ENCODE assay signal across 8 cellular contexts in the genomic region with DNA sequence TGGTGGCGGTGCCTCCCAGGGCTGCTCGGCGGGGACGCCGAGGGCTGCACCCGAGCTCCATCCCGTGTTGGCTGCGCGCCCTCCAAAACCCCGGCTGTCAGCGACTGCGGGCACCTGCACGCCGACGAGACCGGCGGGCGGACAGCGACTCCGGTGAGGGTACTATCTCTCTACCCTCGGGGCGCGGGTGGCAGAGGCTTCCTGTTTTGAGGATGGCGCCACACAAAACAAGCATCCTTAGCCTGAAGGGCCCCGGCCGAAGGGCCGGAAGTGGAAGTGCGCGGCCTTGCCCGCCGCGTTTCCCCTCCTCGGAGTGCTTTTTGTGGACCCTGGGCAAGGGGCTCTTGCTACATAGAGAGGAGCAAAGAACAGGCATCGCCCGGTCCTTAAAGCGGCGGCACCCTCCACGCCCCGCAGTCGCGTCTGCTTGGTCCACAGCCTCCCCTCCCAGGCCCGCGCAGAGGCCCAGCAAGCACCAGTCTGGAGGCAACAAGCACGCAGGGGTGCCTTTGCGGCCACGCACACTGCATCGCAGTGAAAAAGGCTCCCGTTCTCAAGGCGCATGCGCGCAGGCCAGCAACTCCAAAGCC. TPM values are rescaled to one million over a fixed set of nuclear protein-coding genes. Genes with fewer than 3 reads are reported as not detected.
DNase-seq lines count a peak whose midpoint lies in the region; ATAC-seq and TF ChIP-seq lines count a peak whose summit lies in the region.

No MANE protein-coding gene starts in this region.

- H3K27me3 Mint-ChIP-seq in progenitor cell of endocrine pancreas: no peaks in the 10 kb centered on the region

- H3K27me3 ChIP-seq in left ventricle myocardium inferior (ENCODE audit: low read depth): no peaks in the 10 kb centered on the region

- peaks cover 16% of the 10 kb centered on the region for H3K9me3 ChIP-seq in left ventricle myocardium inferior (replicated peaks)

- DNase-seq in DMS 273 (lab: John Stamatoyannopoulos, UW; ENCODE audit: unreplicated experiment) (peak; percentile 92), NOMO-1 treated with dmso at 0.1 percent for 144 hours (lab: John Stamatoyannopoulos, UW; ENCODE audit: unreplicated experiment) (peak; percentile 70), left ventricle myocardium inferior (peak; percentile 74), progenitor cell of endocrine pancreas (ENCODE audit: low spot score, unreplicated experiment) (peak; percentile 30), epidermal melanocyte (ENCODE audit: insufficient read length, low spot score) (no peak)
- no peak for DNase-seq in activated naive CD4-positive, alpha-beta T cell treated with anti-CD3 and anti-CD28 coated beads, Interleukin-2, amount 50 U/mL, for 72 hours (ENCODE audit: low spot score in 2 of 2)

- H3K9me3 Mint-ChIP-seq in activated naive CD4-positive, alpha-beta T cell treated with anti-CD3 and anti-CD28 coated beads, Interleukin-2, amount 50 U/mL, for 72 hours: peaks cover 7 to 8% of the 10 kb centered on the region in 2 donors
- H3K9me3 Mint-ChIP-seq in progenitor cell of endocrine pancreas (ENCODE audit: low read depth): peaks cover 11% of the 10 kb centered on the region

- intact Hi-C loops in left ventricle myocardium inferior (cut with micrococcal nuclease): no loop called here

- H3K4me1 Mint-ChIP-seq in progenitor cell of endocrine pancreas (ENCODE audit: low read depth): peaks cover 31% of the 10 kb centered on the region

- ATAC-seq in GM19351 (IDR thresholded peaks at IDR 0.05; ENCODE audit: unreplicated experiment) (peak; percentile 31), HG03432 (IDR thresholded peaks at IDR 0.05; ENCODE audit: unreplicated experiment) (peak; percentile 40)
- peak; percentile 28 to 36 for ATAC-seq in activated naive CD4-positive, alpha-beta T cell treated with anti-CD3 and anti-CD28 coated beads, Interleukin-2, amount 50 U/mL, for 72 hours

- TF ChIP-seq CTCF in left ventricle myocardium inferior (IDR thresholded peaks at IDR 0.05; ENCODE audit: borderline replicate concordance) (no peak), progenitor cell of endocrine pancreas (IDR thresholded peaks at IDR 0.05; ENCODE audit: unreplicated experiment) (no peak)

- peak overlapping the region; percentile 80 for H3K4me3 Mint-ChIP-seq in progenitor cell of endocrine pancreas (ENCODE audit: low read depth)

- H3K4me1 ChIP-seq in left ventricle myocardium inferior: peaks cover 58% of the 10 kb centered on the region

- H3K27ac Mint-ChIP-seq in activated naive CD4-positive, alpha-beta T cell treated with anti-CD3 and anti-CD28 coated beads, Interleukin-2, amount 50 U/mL, for 72 hours: peak overlapping the region; percentile 93 to 99
- peak overlapping the region; percentile 96 for H3K27ac Mint-ChIP-seq in progenitor cell of endocrine pancreas

- peak overlapping the region; percentile 99 for H3K27ac ChIP-seq in left ventricle myocardium inferior (replicated peaks)

- H3K4me3 ChIP-seq in left ventricle myocardium inferior: peak overlapping the region; percentile 99

- H3K36me3 Mint-ChIP-seq in activated naive CD4-positive, alpha-beta T cell treated with anti-CD3 and anti-CD28 coated beads, Interleukin-2, amount 50 U/mL, for 72 hours: peaks cover 12 to 26% of the 10 kb centered on the region in 2 donors
- H3K36me3 Mint-ChIP-seq in progenitor cell of endocrine pancreas (ENCODE audit: insufficient read depth): peaks cover 17% of the 10 kb centered on the region

- peaks cover 5% of the 10 kb centered on the region for H3K36me3 ChIP-seq in left ventricle myocardium inferior

RNA-seq across cellular contexts. Expression of gene COQ8A, which starts 0.6 kb away (rescaled TPM):
- total RNA-seq in activated naive CD4-positive, alpha-beta T cell treated with anti-CD3 and anti-CD28 coated beads, Interleukin-2, amount 50 U/mL, for 72 hours: 10 to 100 TPM; 20.5 to 28.1 TPM
- total RNA-seq in left ventricle myocardium inferior (357 TPM), progenitor cell of endocrine pancreas (31.0 and 33.3 TPM in 2 replicates)

Comparison
In these comparisons a context has a peak if more than half of its experiments do, and no peak if none do; other contexts are left out.
1. DNase-seq: peak in DMS 273 (single experiment), NOMO-1 treated with dmso at 0.1 percent for 144 hours (single experiment), left ventricle myocardium inferior (single experiment) and progenitor cell of endocrine pancreas (single experiment); none in activated naive CD4-positive, alpha-beta T cell treated with anti-CD3 and anti-CD28 coated beads, Interleukin-2, amount 50 U/mL, for 72 hours (0 of 2) and epidermal melanocyte (single experiment).
2. RNA of gene COQ8A, which starts 0.6 kb away (total RNA-seq): 357 TPM in left ventricle myocardium inferior (single experiment); 31.0 to 33.3 TPM in progenitor cell of endocrine pancreas and 20.5 to 28.1 TPM in activated naive CD4-positive, alpha-beta T cell treated with anti-CD3 and anti-CD28 coated beads, Interleukin-2, amount 50 U/mL, for 72 hours; every median in the first group is over 10 times any median in the second.
3. Peak in every context shown above with its lines, with median percentiles within 50 percentile points of each other: ATAC-seq.